In the genomic region with DNA sequence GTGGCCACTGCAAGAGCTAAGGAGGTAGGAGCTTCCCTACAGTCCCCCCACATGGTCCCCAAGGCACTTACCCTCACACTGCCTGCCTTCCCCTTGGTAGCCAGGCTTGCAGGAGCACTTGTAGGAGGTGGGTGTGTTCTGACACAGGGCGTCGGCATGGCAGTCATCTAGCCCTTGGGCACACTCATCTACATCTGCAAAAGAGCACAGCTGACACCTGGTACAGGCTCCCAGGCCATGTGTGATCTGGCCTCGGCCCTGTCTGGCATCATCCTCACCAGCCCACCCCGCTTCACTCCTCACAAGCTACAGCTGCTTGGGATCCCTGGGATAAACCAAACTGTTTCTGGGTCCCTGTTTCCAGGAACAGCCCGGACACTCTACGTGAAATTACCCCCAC, we compare ENCODE assay signal across 26 cellular contexts. TPM values are rescaled to one million over a fixed set of nuclear protein-coding genes. Genes with fewer than 3 reads are reported as not detected.
A peak's percentile ranks its signal among the peaks of the same experiment; 100 is the strongest.
DNase-seq lines count a peak whose midpoint lies in the region; ATAC-seq, FAIRE-seq and TF ChIP-seq lines count a peak whose summit lies in the region.
"Had no signal": no experiment of that assay in that cellular context is flagged by ENCODE, and none has a peak within 500 bp of the region (broad histone marks: within the 10 kb centered on the region; RNA-seq: fewer than 3 reads in every experiment).

No MANE protein-coding gene starts in this region.

- H2BK5ac ChIP-seq in H1 (ENCODE audit: low read depth, low read length), result no peak overlapping the region

- no peak overlapping the region for H2AFZ ChIP-seq in H1 (ENCODE audit: low read length)

- no peak for DNase-seq in natural killer cell treated with Interleukin-12 subunit alpha and Interleukin-12 subunit beta and Interleukin-15 and Interleukin-18, amount 100 ng/mL, for 72 hours (ENCODE audit: low spot score)
- no peak for DNase-seq in natural killer cell
- no peak for DNase-seq in H1 (ENCODE audit: low read depth in 1 of 2, low spot score in 2 of 2)
- no peak for DNase-seq in neural crest cell (ENCODE audit: low read depth, low spot score)
- DNase-seq in COR-L47 (lab: John Stamatoyannopoulos, UW), result no peak
- DNase-seq in NCI-H146 treated with DMSO at 0.1 percent for 48 hours (lab: John Stamatoyannopoulos, UW; ENCODE audit: unreplicated experiment), result no peak
- DNase-seq in T-helper 17 cell, result no peak
- DNase-seq in NCI-H526 treated with DMSO at 0.1 percent for 48 hours (lab: John Stamatoyannopoulos, UW), result no peak
- DNase-seq: ACHN; activated CD4-positive, alpha-beta memory T cell treated with anti-CD3 and anti-CD28 coated beads for 36 hours; activated CD8-positive, alpha-beta memory T cell treated with anti-CD3 and anti-CD28 coated beads, Interleukin-2, amount 50 U/mL, for 48 hours; effector CD4-positive, alpha-beta T cell; erythroblast; left lung; NCI-H1694 treated with DMSO at 0.1 percent for 48 hours; NCI-H748 treated with DMSO at 0.1 percent for 48 hours; nephron progenitor cell; posterior cingulate gyrus; sigmoid colon had no signal

- H3K9ac ChIP-seq in H1 (replicated peaks in 1 of 4; ENCODE audit: extremely low read depth in 1 of 4, low read depth in 3 of 4, low read length in 3 of 4), result no peak overlapping the region
- H3K9ac ChIP-seq: BLaER1, KMS-11 had no signal

- peaks cover 0 to 5% of the 10 kb centered on the region in 2 donors for H3K4me1 Mint-ChIP-seq in natural killer cell treated with Interleukin-12 subunit alpha and Interleukin-12 subunit beta and Interleukin-15 and Interleukin-18, amount 100 ng/mL, for 72 hours (ENCODE audit: low read depth in 2 of 2)
- H3K4me1 Mint-ChIP-seq in natural killer cell (peaks cover 0 to 11% of the 10 kb centered on the region in 2 donors), neural crest cell (peaks cover 23% of the 10 kb centered on the region), T-helper 17 cell (peaks cover 2% of the 10 kb centered on the region)
- H3K4me1 Mint-ChIP-seq: activated naive CD4-positive, alpha-beta T cell treated with anti-CD3 and anti-CD28 coated beads, Interleukin-2, amount 50 U/mL, for 24 hours; activated T-helper 17 cell treated with anti-CD3 and anti-CD28 coated beads, Interleukin-2, amount 50 U/mL, for 72 hours had no signal

- CTCF ChIA-PET in H1 (lab: Charles Lee; ENCODE audit: partially characterized antibody), result interaction anchor here (1.0 to 12.2 kb wide), 4 partner anchors 15 to 74 kb away, joined by 3 to 177 read pairs (median 8); no protein-coding TSS in a partner anchor

- intact Hi-C loops in natural killer cell (cut with micrococcal nuclease), result no loop called here

- peak; percentile 18 to 44 for ATAC-seq in natural killer cell treated with Interleukin-12 subunit alpha and Interleukin-12 subunit beta and Interleukin-15 and Interleukin-18, amount 100 ng/mL, for 72 hours
- ATAC-seq in natural killer cell (no peak), T-helper 17 cell (no peak)
- ATAC-seq: activated CD4-positive, CD25-positive, alpha-beta regulatory T cell treated with anti-CD3 and anti-CD28 coated beads, Interleukin-2, amount 50 U/mL, for 24 hours; activated T-helper 17 cell treated with anti-CD3 and anti-CD28 coated beads, Interleukin-2, amount 50 U/mL, for 72 hours; left lung had no signal

- TF ChIP-seq EP300 in H1 (IDR thresholded peaks at IDR 0.05; ENCODE audit: borderline replicate concordance in 1 of 2, low read depth in 2 of 2, low read length in 2 of 2), result no peak

- TF ChIP-seq CTCF in natural killer cell (IDR thresholded peaks at IDR 0.05), result no peak
- no peak for TF ChIP-seq CTCF in H1 (IDR thresholded peaks at IDR 0.05; ENCODE audit: control extremely low read depth in 1 of 3, insufficient read depth in 1 of 3, low read depth in 1 of 3, low read length in 3 of 3)
- no peak for TF ChIP-seq CTCF in neural crest cell (conservative IDR thresholded peaks at IDR 0.05)

- no peaks in the 10 kb centered on the region for H3K36me3 ChIP-seq in H1 (ENCODE audit: control insufficient read depth in 2 of 4, insufficient read depth in 4 of 4, low read length in 3 of 4)
- H3K36me3 ChIP-seq: BLaER1, left lung, sigmoid colon had no signal

- H2BK120ac ChIP-seq in H1 (replicated peaks; ENCODE audit: low read depth, low read length), result no peak overlapping the region

- no peaks in the 10 kb centered on the region for H3K79me2 ChIP-seq in H1 (ENCODE audit: control insufficient read depth in 1 of 2, insufficient read depth in 2 of 2, low read length in 2 of 2)

- H3K23me2 ChIP-seq in H1 (ENCODE audit: low read depth, low read length), result peaks cover 7% of the 10 kb centered on the region; the same call in 1 of the 2 replicates

- TF ChIP-seq RAD21 in H1 (IDR thresholded peaks at IDR 0.05 in 1 of 2, conservative IDR thresholded peaks at IDR 0.05 in 1 of 2; ENCODE audit: low read depth in 2 of 2, low read length in 2 of 2), result no peak

- no peak overlapping the region for H3K56ac ChIP-seq in H1 (replicated peaks; ENCODE audit: insufficient read length, low read depth, low read length)

- H3K27me3 ChIP-seq in H1 (replicated peaks in 1 of 4; ENCODE audit: control insufficient read depth in 3 of 4, extremely low read depth in 1 of 4, insufficient read depth in 3 of 4, low read length in 3 of 4), result peaks cover 11 to 36% (median 30%) of the 10 kb centered on the region in 4 experiments

- H3K27ac ChIP-seq in H1 (ENCODE audit: low read depth, low read length), result no peak overlapping the region
- H3K27ac ChIP-seq: BLaER1, KMS-11, left lung, sigmoid colon had no signal

- no peak overlapping the region for H3K4me3 ChIP-seq in H1 (ENCODE audit: extremely low read depth in 1 of 4, insufficient read depth in 2 of 4, low read depth in 3 of 4, low read length in 4 of 4)
- H3K4me3 ChIP-seq: BLaER1, left lung had no signal

- no peaks in the 10 kb centered on the region for H3K36me3 Mint-ChIP-seq in natural killer cell treated with Interleukin-12 subunit alpha and Interleukin-12 subunit beta and Interleukin-15 and Interleukin-18, amount 100 ng/mL, for 72 hours
- no peaks in the 10 kb centered on the region for H3K36me3 Mint-ChIP-seq in natural killer cell
- H3K36me3 Mint-ChIP-seq in neural crest cell (ENCODE audit: low read depth), result no peaks in the 10 kb centered on the region
- peaks cover 8% of the 10 kb centered on the region for H3K36me3 Mint-ChIP-seq in T-helper 17 cell (ENCODE audit: low read depth)
- H3K36me3 Mint-ChIP-seq: activated CD4-positive, alpha-beta memory T cell treated with anti-CD3 and anti-CD28 coated beads for 36 hours had no signal

- H3K23ac ChIP-seq in H1 (ENCODE audit: insufficient read length), result no peak overlapping the region

- no peak overlapping the region for H4K91ac ChIP-seq in H1 (replicated peaks; ENCODE audit: insufficient read length, low read length)

- POLR2A ChIA-PET in H1 (lab: Charles Lee; ENCODE audit: partially characterized antibody), result interaction anchor here (0.6 to 1.6 kb wide), 2 partner anchors 14 to 275 kb away, joined by 3 to 4 read pairs; no protein-coding TSS in a partner anchor

- peaks cover 41 to 60% of the 10 kb centered on the region in 2 donors for H3K27me3 Mint-ChIP-seq in natural killer cell treated with Interleukin-12 subunit alpha and Interleukin-12 subunit beta and Interleukin-15 and Interleukin-18, amount 100 ng/mL, for 72 hours
- H3K27me3 Mint-ChIP-seq in natural killer cell (ENCODE audit: low read depth in 2 of 2) (peaks cover 41% of the 10 kb centered on the region in 2 donors), neural crest cell (ENCODE audit: low read depth) (peaks cover 44% of the 10 kb centered on the region), T-helper 17 cell (peaks cover 68% of the 10 kb centered on the region)

- H4K8ac ChIP-seq in H1 (ENCODE audit: extremely low read depth, insufficient read depth, low read length), result no peak overlapping the region; the same call in 1 of the 2 replicates

- WGBS in H1 (ENCODE audit: extremely low coverage in 1 of 2, insufficient coverage in 1 of 2, insufficient read length in 1 of 2, insufficient replicate concordance in 2 of 2, low coverage in 1 of 2, low lambda C conversion rate in 2 of 2, missing lambda C conversion rate in 1 of 2), 2 experiments, result 84% methylated on average over 6 of the region's 6 CpGs; no CpG with 5 or more reads in 1 of the 2 experiments

- no peaks in the 10 kb centered on the region for H4K20me1 ChIP-seq in H1 (replicated peaks in 1 of 2; ENCODE audit: control insufficient read depth in 1 of 2, insufficient read depth in 2 of 2, low read length in 2 of 2)

- no peak overlapping the region for H4K5ac ChIP-seq in H1 (ENCODE audit: insufficient read length, low read depth, low read length)

- H2BK12ac ChIP-seq in H1 (ENCODE audit: low read depth, low read length), result no peak overlapping the region

- no peaks in the 10 kb centered on the region for H3K9me3 ChIP-seq in H1 (ENCODE audit: insufficient read depth in 2 of 2, low read depth in 1 of 2, low read length in 1 of 2)
- no peaks in the 10 kb centered on the region for H3K9me3 ChIP-seq in T-helper 17 cell (ENCODE audit: control insufficient read depth, low read length, poor library complexity, severe bottlenecking)
- H3K9me3 ChIP-seq: BLaER1, left lung, sigmoid colon had no signal

- no peak overlapping the region for H3K14ac ChIP-seq in H1 (ENCODE audit: insufficient read length)

- peak overlapping the region in 1 of 2 experiments; percentile 54; a peak in 1 of 4 replicates for H3K4me2 ChIP-seq in H1 (ENCODE audit: insufficient read depth in 1 of 2, low read depth in 2 of 2, low read length in 2 of 2)
- H3K4me2 ChIP-seq: BLaER1, KMS-11 had no signal

- H3K27ac Mint-ChIP-seq in natural killer cell treated with Interleukin-12 subunit alpha and Interleukin-12 subunit beta and Interleukin-15 and Interleukin-18, amount 100 ng/mL, for 72 hours, result no peak overlapping the region
- H3K27ac Mint-ChIP-seq in natural killer cell, result no peak overlapping the region
- no peak overlapping the region for H3K27ac Mint-ChIP-seq in neural crest cell (ENCODE audit: unreplicated experiment)
- H3K27ac Mint-ChIP-seq in T-helper 17 cell, result no peak overlapping the region
- H3K27ac Mint-ChIP-seq: activated CD4-positive, alpha-beta memory T cell treated with anti-CD3 and anti-CD28 coated beads for 36 hours; activated naive CD4-positive, alpha-beta T cell treated with anti-CD3 and anti-CD28 coated beads, Interleukin-2, amount 50 U/mL, for 24 hours; activated T-helper 17 cell treated with anti-CD3 and anti-CD28 coated beads, Interleukin-2, amount 50 U/mL, for 72 hours; nephron progenitor cell had no signal

- H3K18ac ChIP-seq in H1 (ENCODE audit: extremely low read depth, low read length), result no peak overlapping the region

- H2AK5ac ChIP-seq in H1 (ENCODE audit: low read depth, low read length), result no peak overlapping the region

- no peak overlapping the region for H2BK20ac ChIP-seq in H1 (ENCODE audit: low read length)

- no peaks in the 10 kb centered on the region for H3K79me1 ChIP-seq in H1 (ENCODE audit: low read depth, low read length)

- H3K4me1 ChIP-seq in H1 (replicated peaks in 1 of 4; ENCODE audit: control insufficient read depth in 3 of 4, insufficient read depth in 4 of 4, low read length in 3 of 4), result peaks cover 1 to 4% (median 3%) of the 10 kb centered on the region in 4 experiments; a peak in 5 of 7 replicates

- no peak for FAIRE-seq in H1 (lab: Jason Lieb, UNC)
- FAIRE-seq: frontal cortex, H54 had no signal

- peak overlapping the region; percentile 47; the same call in 1 of the 2 replicates for H2BK15ac ChIP-seq in H1 (ENCODE audit: low read length)

- H3K4ac ChIP-seq in H1 (replicated peaks; ENCODE audit: insufficient read length, low read depth, low read length), result no peak overlapping the region

- H3K9me3 Mint-ChIP-seq in natural killer cell treated with Interleukin-12 subunit alpha and Interleukin-12 subunit beta and Interleukin-15 and Interleukin-18, amount 100 ng/mL, for 72 hours, result no peaks in the 10 kb centered on the region
- H3K9me3 Mint-ChIP-seq in natural killer cell, result no peaks in the 10 kb centered on the region
- no peaks in the 10 kb centered on the region for H3K9me3 Mint-ChIP-seq in neural crest cell
- H3K9me3 Mint-ChIP-seq: activated CD4-positive, alpha-beta memory T cell treated with anti-CD3 and anti-CD28 coated beads for 36 hours; activated naive CD4-positive, alpha-beta T cell treated with anti-CD3 and anti-CD28 coated beads, Interleukin-2, amount 50 U/mL, for 24 hours; activated T-helper 17 cell treated with anti-CD3 and anti-CD28 coated beads, Interleukin-2, amount 50 U/mL, for 72 hours; nephron progenitor cell had no signal

- TF ChIP-seq POLR2A in H1 (IDR thresholded peaks at IDR 0.05; ENCODE audit: control extremely low read depth in 1 of 2, low read depth in 2 of 2, low read length in 2 of 2), result no peak

- H3K4me3 Mint-ChIP-seq in natural killer cell treated with Interleukin-12 subunit alpha and Interleukin-12 subunit beta and Interleukin-15 and Interleukin-18, amount 100 ng/mL, for 72 hours, result no peak overlapping the region
- H3K4me3 Mint-ChIP-seq in natural killer cell (no peak overlapping the region), neural crest cell (peak overlapping the region; percentile 65), T-helper 17 cell (no peak overlapping the region)
- H3K4me3 Mint-ChIP-seq: activated CD4-positive, alpha-beta memory T cell treated with anti-CD3 and anti-CD28 coated beads for 36 hours had no signal

RNA-seq across cellular contexts. Expression of gene SCUBE2, which starts 1.8 kb away (rescaled TPM):
- total RNA-seq in natural killer cell treated with Interleukin-12 subunit alpha and Interleukin-12 subunit beta and Interleukin-15 and Interleukin-18, amount 100 ng/mL, for 72 hours, result under 1 TPM in 1 of 2 donors, not detected in 1; 0.40 TPM
- total RNA-seq in natural killer cell, result not detected
- 0.42 and 1.2 TPM in 2 replicates for total RNA-seq in H1 (2021; fragmentation: NEBNext Ultra II Directional; extraction: Animal tissue kit (Norgen Biotek cat#: 25700))
- 0.29 and 1.1 TPM in 2 replicates for polyA plus RNA-seq in H1 (2011; rRNA removed)
- 0.63 TPM for polyA plus RNA-seq in H1 (2011; cell fraction: cytosol; rRNA removed)
- polyA plus RNA-seq in H1 (2011; cell fraction: nucleus; rRNA removed), result 0.90 TPM
- polyA plus RNA-seq in H1 (2012, experiment 1 of 2), result 1.1 to 2.0 TPM (median 1.8 TPM) in 4 replicates
- 0.26 TPM for polyA plus RNA-seq in H1 (2012, experiment 2 of 2)
- polyA plus RNA-seq in H1 (2013, experiment 1 of 2), result 0.61 TPM
- polyA plus RNA-seq in H1 (2013, experiment 2 of 2), result 0.31 TPM
- polyA minus RNA-seq in H1 (2011; rRNA and poly(A)+ RNA removed), result 0.50 and 2.0 TPM in 2 replicates
- not detected for polyA minus RNA-seq in H1 (2011; cell fraction: cytosol; rRNA and poly(A)+ RNA removed)
- 0.20 TPM for polyA minus RNA-seq in H1 (2011; cell fraction: nucleus; rRNA and poly(A)+ RNA removed)
- 7.5 and 11.0 TPM in 2 replicates for total RNA-seq in neural crest cell
- under 1 TPM in 1 of 2 donors, not detected in 1; 0.10 TPM for total RNA-seq in T-helper 17 cell
- total RNA-seq: activated CD4-positive, alpha-beta memory T cell treated with anti-CD3 and anti-CD28 coated beads for 36 hours had no signal

Comparison
In these comparisons a context has a peak if more than half of its experiments do, and no peak if none do; other contexts are left out.
1. ATAC-seq: peak in natural killer cell treated with Interleukin-12 subunit alpha and Interleukin-12 subunit beta and Interleukin-15 and Interleukin-18, amount 100 ng/mL, for 72 hours (2 of 2); none in natural killer cell (0 of 3) and T-helper 17 cell (single experiment).